In genomic region chr2:30233142-30233961, GRCh38 we compare ENCODE assay signal across 8 cellular contexts. TPM values are rescaled to one million over a fixed set of nuclear protein-coding genes. Genes with fewer than 3 reads are reported as not detected.
A peak's percentile ranks its signal among the peaks of the same experiment; 100 is the strongest.
DNase-seq lines count a peak whose midpoint lies in the region; ATAC-seq and TF ChIP-seq lines count a peak whose summit lies in the region.

No MANE protein-coding gene starts in this region.

- H3K36me3 Mint-ChIP-seq in Caco-2 (ENCODE audit: insufficient read depth, unreplicated experiment) (peaks cover 70% of the 10 kb centered on the region), endodermal cell (ENCODE audit: low read depth) (peaks cover 27% of the 10 kb centered on the region)

- peaks cover 29% of the 10 kb centered on the region for H3K4me1 Mint-ChIP-seq in Caco-2 (ENCODE audit: low read depth, unreplicated experiment)
- H3K4me1 Mint-ChIP-seq in endodermal cell: peaks cover 36% of the 10 kb centered on the region

- H3K4me3 ChIP-seq in Caco-2 (ENCODE audit: low read depth, low read length): peak overlapping the region; percentile 60
- H3K4me3 ChIP-seq in endodermal cell (ENCODE audit: low read length): peak overlapping the region; percentile 95
- peak overlapping the region; percentile 71 for H3K4me3 ChIP-seq in ovary

- no peak for DNase-seq in Caco-2
- DNase-seq in NCI-H82 (lab: John Stamatoyannopoulos, UW): peak; percentile 75
- DNase-seq in endodermal cell: peak; percentile 40
- peak in 1 of 5 donors; percentile 8 for DNase-seq in ovary
- DNase-seq in NCI-H187 treated with DMSO at 0.1 percent for 48 hours (lab: John Stamatoyannopoulos, UW): no peak
- no peak for DNase-seq in superior temporal gyrus (ENCODE audit: extremely low spot score)
- no peak for DNase-seq in C1 segment of cervical spinal cord (lab: John Stamatoyannopoulos, UW)

- H3K27me3 Mint-ChIP-seq in Caco-2 (ENCODE audit: insufficient read depth, unreplicated experiment) (no peaks in the 10 kb centered on the region), endodermal cell (ENCODE audit: insufficient read depth) (peaks cover 23% of the 10 kb centered on the region)

- H3K27ac Mint-ChIP-seq in Caco-2 (ENCODE audit: unreplicated experiment): peak overlapping the region; percentile 74
- peak overlapping the region; percentile 79 for H3K27ac Mint-ChIP-seq in endodermal cell

- TF ChIP-seq CTCF in Caco-2 (IDR thresholded peaks at IDR 0.05; ENCODE audit: insufficient read depth in 1 of 2, low read depth in 1 of 2, low read length in 1 of 2, severe bottlenecking in 1 of 2, unreplicated experiment in 1 of 2) (no peak), endodermal cell (conservative IDR thresholded peaks at IDR 0.05) (peak; percentile 26), ovary (IDR thresholded peaks at IDR 0.05) (no peak)

- ATAC-seq in GM18502 (IDR thresholded peaks at IDR 0.05; ENCODE audit: poor library complexity, unreplicated experiment): no peak

- peak overlapping the region; percentile 94 for H3K9ac ChIP-seq in endodermal cell (ENCODE audit: extremely low read depth, low read length, poor library complexity, severe bottlenecking)

- H3K27ac ChIP-seq in endodermal cell (ENCODE audit: low read depth, low read length): no peak overlapping the region
- peak overlapping the region; percentile 81 to 95 for H3K27ac ChIP-seq in ovary

- intact Hi-C loops in Caco-2 (cut with micrococcal nuclease; ENCODE audit: unreplicated experiment): loop anchor here (5.0 to 10.0 kb wide), 2 partner anchors 214 to 471 kb away; partner anchors contain the start of gene LCLAT1
- intact Hi-C loops in ovary (cut with DNase I): loop anchor here in 2 of 4 donors (5.0 to 10.0 kb wide), 3 partner anchors 174 to 251 kb away; no protein-coding TSS in a partner anchor

- POLR2A ChIA-PET in Caco-2 (lab: Charles Lee): interaction anchor here (0.7 to 4.4 kb wide), 5 partner anchors 15 to 167 kb away, joined by 3 to 41 read pairs (median 5); no protein-coding TSS in a partner anchor

- H3K9me3 Mint-ChIP-seq in Caco-2 (ENCODE audit: unreplicated experiment): no peaks in the 10 kb centered on the region
- no peaks in the 10 kb centered on the region for H3K9me3 Mint-ChIP-seq in endodermal cell

- CTCF ChIA-PET in Caco-2 (lab: Charles Lee): interaction anchor here (1.2 to 3.9 kb wide), 4 partner anchors 16 to 68 kb away, joined by 3 to 27 read pairs (median 12); no protein-coding TSS in a partner anchor

- no peak for TF ChIP-seq POLR2A in ovary (IDR thresholded peaks at IDR 0.05)

- peaks cover 24% of the 10 kb centered on the region for H3K4me1 ChIP-seq in Caco-2
- H3K4me1 ChIP-seq in endodermal cell (ENCODE audit: control insufficient read depth, insufficient read depth, low read length): peaks cover 29% of the 10 kb centered on the region
- H3K4me1 ChIP-seq in ovary (ENCODE audit: insufficient read depth): peaks cover 17% of the 10 kb centered on the region

- peaks cover 3% of the 10 kb centered on the region; the same call in 1 of the 2 replicates for H3K36me3 ChIP-seq in Caco-2 (ENCODE audit: control insufficient read depth, insufficient read depth, low read length)
- H3K36me3 ChIP-seq in endodermal cell (ENCODE audit: control insufficient read depth, insufficient read depth, low read length): peaks cover 38% of the 10 kb centered on the region
- no peaks in the 10 kb centered on the region for H3K36me3 ChIP-seq in ovary

- WGBS in endodermal cell (ENCODE audit: insufficient coverage in 1 of 2, insufficient read length in 1 of 2), 2 experiments: 62 to 64% methylated on average over 4 to 5 of the region's 5 CpGs
- 7 to 25% (median 9%) methylated on average over 5 of the region's 5 CpGs for WGBS in ovary, 3 donors

- H3K27me3 ChIP-seq in Caco-2 (replicated peaks; ENCODE audit: control insufficient read depth, insufficient read depth, low read length) (no peaks in the 10 kb centered on the region), endodermal cell (ENCODE audit: control insufficient read depth, insufficient read depth, low read length, poor library complexity, severe bottlenecking) (peaks cover 20% of the 10 kb centered on the region), ovary (no peaks in the 10 kb centered on the region)

- no peak for TF ChIP-seq EP300 in ovary (IDR thresholded peaks at IDR 0.05)

- BruUV-seq in Caco-2 (replicated peaks; lab: Mats Ljungman, UMichigan): TSS peak; percentile 21

- H3K9me3 ChIP-seq in Caco-2 (no peaks in the 10 kb centered on the region), endodermal cell (ENCODE audit: control insufficient read depth, low read length) (no peaks in the 10 kb centered on the region), ovary (no peaks in the 10 kb centered on the region)

- H3K4me3 Mint-ChIP-seq in Caco-2 (ENCODE audit: unreplicated experiment) (peak overlapping the region; percentile 94), endodermal cell (peak overlapping the region; percentile 76)

RNA-seq across cellular contexts. Expression of gene LBH, which starts 2.0 kb away (rescaled TPM):
- total RNA-seq in Caco-2 (2022): 126 and 159 TPM in 2 replicates
- 10 to 100 TPM; 48.0 to 50.0 TPM for total RNA-seq in endodermal cell
- 23.7 TPM for polyA plus RNA-seq in endodermal cell (2013, experiment 1 of 2)
- 26.7 TPM for polyA plus RNA-seq in endodermal cell (2013, experiment 2 of 2)
- 100 to 1,000 TPM in 5 of 7 donors, 10 to 100 TPM in 2; 50.4 to 260 (median 121) TPM for total RNA-seq in ovary
- 10 to 100 TPM; 59.7 to 64.5 TPM for polyA plus RNA-seq in ovary

Comparison
In these comparisons a context has a peak if more than half of its experiments do, and no peak if none do; other contexts are left out.
1. DNase-seq: peak in NCI-H82 (single experiment) and endodermal cell (single experiment); none in Caco-2 (0 of 2), NCI-H187 treated with DMSO at 0.1 percent for 48 hours (single experiment), superior temporal gyrus (single experiment) and C1 segment of cervical spinal cord (0 of 14).
2. Peak in every context shown above with its lines, with median percentiles within 50 percentile points of each other: H3K4me3 ChIP-seq.